Comparison of ENCODE assay signal across 8 cellular contexts in genomic region chr6:154675602-154676088, GRCh38. TPM values are rescaled to one million over a fixed set of nuclear protein-coding genes. Genes with fewer than 3 reads are reported as not detected.
A peak's percentile ranks its signal among the peaks of the same experiment; 100 is the strongest.
DNase-seq lines count a peak whose midpoint lies in the region; ATAC-seq, FAIRE-seq and TF ChIP-seq lines count a peak whose summit lies in the region.

No MANE protein-coding gene starts in this region.

- no peaks in the 10 kb centered on the region for H3K27me3 Mint-ChIP-seq in osteocyte (ENCODE audit: unreplicated experiment)

- H3K27ac Mint-ChIP-seq in osteocyte (ENCODE audit: unreplicated experiment) = no peak overlapping the region

- no peaks in the 10 kb centered on the region for H3K4me1 Mint-ChIP-seq in osteocyte (ENCODE audit: unreplicated experiment)

- 0% methylated on average over 4 of the region's 4 CpGs for WGBS in tibial nerve, 2 donors

- no peak overlapping the region for H3K4me3 ChIP-seq in NB4 (ENCODE audit: low read depth, low read length)
- no peak overlapping the region for H3K4me3 ChIP-seq in tibial nerve

- peak; percentile 98 for TF ChIP-seq CTCF in GM12872 (IDR thresholded peaks at IDR 0.05; ENCODE audit: insufficient read depth, low read depth, low read length)
- TF ChIP-seq CTCF in NB4 (IDR thresholded peaks at IDR 0.05; ENCODE audit: low read depth, low read length) = peak; percentile 99
- peak; percentile 99 for TF ChIP-seq CTCF in osteocyte (IDR thresholded peaks at IDR 0.05)
- TF ChIP-seq CTCF in tibial nerve (IDR thresholded peaks at IDR 0.05) = peak; percentile 96 to 99 (median 98)

- no peaks in the 10 kb centered on the region for H3K9me3 ChIP-seq in tibial nerve

- H3K36me3 ChIP-seq in tibial nerve = no peaks in the 10 kb centered on the region

- H3K9me3 Mint-ChIP-seq in osteocyte (ENCODE audit: unreplicated experiment) = no peaks in the 10 kb centered on the region

- peak; percentile 94 for FAIRE-seq in frontal cortex (lab: Jason Lieb, UNC)

- DNase-seq in NB4 (ENCODE audit: low read depth) (peak; percentile 95), SIG-M5 treated with dmso at 0.1 percent for 504 hours (lab: John Stamatoyannopoulos, UW; ENCODE audit: unreplicated experiment) (peak; percentile 94), frontal cortex (ENCODE audit: low spot score in 2 of 2) (peak; percentile 76 to 88), osteocyte (ENCODE audit: extremely low spot score, unreplicated experiment) (peak; percentile 93), tibial nerve (ENCODE audit: low spot score in 2 of 2) (peak; percentile 85 to 96)
- peak; percentile 78 for DNase-seq in activated effector memory CD4-positive, alpha-beta T cell treated with Interleukin-2 at 50 U/mL for 16 hours

- H3K27ac ChIP-seq in tibial nerve = no peak overlapping the region

- H3K36me3 Mint-ChIP-seq in osteocyte (ENCODE audit: unreplicated experiment) = no peaks in the 10 kb centered on the region

- peak in 1 of 2 donors; percentile 60 for TF ChIP-seq EP300 in tibial nerve (IDR thresholded peaks at IDR 0.05)

- ATAC-seq in HG02610 (IDR thresholded peaks at IDR 0.05; ENCODE audit: unreplicated experiment) = peak; percentile 99

- H3K4me1 ChIP-seq in tibial nerve = no peaks in the 10 kb centered on the region

- H3K27me3 ChIP-seq in tibial nerve = no peaks in the 10 kb centered on the region

- TF ChIP-seq POLR2A in NB4 (IDR thresholded peaks at IDR 0.05; ENCODE audit: extremely low read depth, insufficient read length) = no peak
- TF ChIP-seq POLR2A in tibial nerve (IDR thresholded peaks at IDR 0.05) = no peak

- H3K4me3 Mint-ChIP-seq in osteocyte (ENCODE audit: unreplicated experiment) = no peak overlapping the region

RNA-seq across cellular contexts. Expression of gene SCAF8, which starts 57.6 kb away (rescaled TPM):
- 89.7 TPM for total RNA-seq in frontal cortex
- 46.1 and 46.6 TPM in 2 replicates for total RNA-seq in osteocyte
- total RNA-seq in tibial nerve = 10 to 100 TPM; 41.1 to 50.7 (median 44.9) TPM
